In genomic region chr9:132896906-132897305, GRCh38 we compare ENCODE assay signal across 22 cellular contexts. TPM values are rescaled to one million over a fixed set of nuclear protein-coding genes. Genes with fewer than 3 reads are reported as not detected.
DNase-seq lines count a peak whose midpoint lies in the region; ATAC-seq, FAIRE-seq and TF ChIP-seq lines count a peak whose summit lies in the region.
"Had no signal": no experiment of that assay in that cellular context is flagged by ENCODE, and none has a peak within 500 bp of the region (broad histone marks: within the 10 kb centered on the region; RNA-seq: fewer than 3 reads in every experiment).

No MANE protein-coding gene starts in this region.

- ATAC-seq in K562: no peak
- ATAC-seq in HG03039 (IDR thresholded peaks at IDR 0.05; ENCODE audit: unreplicated experiment): no peak
- ATAC-seq: gastroesophageal sphincter, GM12878 had no signal

- intact Hi-C loops in K562 (cut with micrococcal nuclease): no loop called here
- intact Hi-C loops in head of caudate nucleus (cut with DNase I): no loop called here

- no peaks in the 10 kb centered on the region for H3K79me2 ChIP-seq in K562 (ENCODE audit: control insufficient read depth, insufficient read depth, low read length)

- no peak overlapping the region for H3K4me3 ChIP-seq in K562
- H3K4me3 ChIP-seq: gastroesophageal sphincter, GM12878, sigmoid colon, thoracic aorta had no signal

- H3K9ac ChIP-seq in K562 (ENCODE audit: insufficient read depth in 1 of 2, low read depth in 2 of 2, low read length in 2 of 2): no peak overlapping the region

- H3K4me1 ChIP-seq in K562 (replicated peaks in 1 of 2; ENCODE audit: control insufficient read depth in 2 of 2, insufficient read depth in 2 of 2, low read length in 2 of 2): peaks cover 0 to 2% of the 10 kb centered on the region in 2 experiments; a peak in 2 of 5 replicates
- H3K4me1 ChIP-seq: gastroesophageal sphincter had no signal

- 67% methylated on average over 6 of the region's 6 CpGs for WGBS in K562 (ENCODE audit: insufficient coverage, low coverage, missing lambda C conversion rate)

- CTCF ChIA-PET in K562 (lab: Yijun Ruan, JAX; ENCODE audit: low intra/inter-chr PET ratio): no interaction called here

- no peak overlapping the region for H2AFZ ChIP-seq in K562 (ENCODE audit: low read depth, low read length)

- in situ Hi-C loops in K562 (cut with MboI): no loop called here

- no peak for TF ChIP-seq EP300 in K562 (IDR thresholded peaks at IDR 0.05; ENCODE audit: low read length)

- no peaks in the 10 kb centered on the region for H3K27me3 ChIP-seq in K562 (ENCODE audit: control insufficient read depth in 2 of 2, insufficient read depth in 2 of 2, low read length in 2 of 2)
- H3K27me3 ChIP-seq: gastroesophageal sphincter, sigmoid colon had no signal

- H3K4me2 ChIP-seq in K562 (ENCODE audit: insufficient read depth, low read length): no peak overlapping the region

- no peak for TF ChIP-seq POLR2A in K562 (conservative IDR thresholded peaks at IDR 0.05)

- no peak for FAIRE-seq in K562 (lab: Jason Lieb, UNC)
- FAIRE-seq: endometrium, GM12878 had no signal

- DNase-seq in COLO829 (ENCODE audit: low spot score) (peak; percentile 99), K562 (ENCODE audit: extremely low read depth in 1 of 4, low spot score in 3 of 4) (no peak), head of caudate nucleus (peak; percentile 36 to 93 (median 79)), occipital lobe (lab: John Stamatoyannopoulos, UW) (peak; percentile 13), amniotic stem cell (lab: John Stamatoyannopoulos, UW) (no peak), retina (no peak)
- no peak for DNase-seq in stimulated activated naive CD4-positive, alpha-beta T cell treated with Interleukin-2 at 50 U/mL for 16 hours (lab: John Stamatoyannopoulos, UW)
- DNase-seq: activated CD4-positive, alpha-beta T cell treated with anti-CD3 and anti-CD28 coated beads, Interleukin-2, amount 50 U/mL, for 4 hours; activated naive CD8-positive, alpha-beta T cell treated with anti-CD3 and anti-CD28 coated beads, Interleukin-2, amount 10 ng/mL, durations not matched to agents 7 days and 5 days; activated T-cell treated with anti-CD3 and anti-CD28 coated beads, Interleukin-2, amount 50 U/mL, for 24 hours; mesendoderm; NCI-H146; nephron progenitor cell; NK-92 treated with Interleukin-12 subunit alpha and Interleukin-12 subunit beta, amount 100 ng/mL, for 24 hours; RPMI8226; sigmoid colon; stimulated activated CD4-positive, alpha-beta T cell treated with anti-CD3 and anti-CD28 coated beads, Interleukin-1b, Interleukin-23, amount 100 ng/mL, for 48 hours had no signal

- no TSS peak for BruUV-seq in K562 (replicated peaks; lab: Mats Ljungman, UMichigan)

- peaks cover 51% of the 10 kb centered on the region; the same call in 2 of the 3 replicates for H3K36me3 ChIP-seq in K562 (ENCODE audit: control insufficient read depth, insufficient read depth, low read length)

- H3K9me3 ChIP-seq in K562 (replicated peaks; ENCODE audit: control insufficient read depth, insufficient read depth, low read depth, low read length): no peaks in the 10 kb centered on the region
- H3K9me3 ChIP-seq: gastroesophageal sphincter, sigmoid colon, thoracic aorta had no signal

- POLR2A ChIA-PET in K562 (lab: Yijun Ruan, JAX): interaction anchor here (0.5 to 1.3 kb wide), 5 partner anchors 18 to 227 kb away, joined by 3 to 6 read pairs (median 3); partner anchors contain the start of genes DDX31 and GTF3C4

- no peaks in the 10 kb centered on the region for H3K9me1 ChIP-seq in K562 (ENCODE audit: control insufficient read depth, insufficient read depth, low read length)

- H3K27ac ChIP-seq in K562 (ENCODE audit: extremely low read depth, low read depth, low read length): no peak overlapping the region
- H3K27ac ChIP-seq: gastroesophageal sphincter, sigmoid colon, thoracic aorta had no signal

- 0 out of 2 replicates have a peak, but pooled peaks cover 7% of the 10 kb centered on the region for H4K20me1 ChIP-seq in K562 (replicated peaks; ENCODE audit: control insufficient read depth, insufficient read depth, low read length)

- TF ChIP-seq CTCF in K562 (IDR thresholded peaks at IDR 0.05 in 2 of 3, conservative IDR thresholded peaks at IDR 0.05 in 1 of 3; ENCODE audit: insufficient read depth in 2 of 3, low read depth in 1 of 3, low read length in 3 of 3): no peak

- no peak for TF ChIP-seq RAD21 in K562 (CRISPR knock-in tag; conservative IDR thresholded peaks at IDR 0.05 in 1 of 2, IDR thresholded peaks at IDR 0.05 in 1 of 2)

TF ChIP-seq in K562, 482 proteins besides CTCF, POLR2A, EP300 and RAD21:
- TF ChIP-seq TAF7 (tag; IDR thresholded peaks at IDR 0.05) (no peak), YY1 (IDR thresholded peaks at IDR 0.05; ENCODE audit: borderline replicate concordance in 1 of 3, control insufficient read depth in 1 of 3, extremely low read depth in 1 of 3, insufficient read depth in 3 of 3, insufficient read length in 1 of 3, insufficient replicate concordance in 2 of 3, low read depth in 1 of 3, low read length in 2 of 3) (no peak), MCM7 (IDR thresholded peaks at IDR 0.05) (no peak), ZNF316 (IDR thresholded peaks at IDR 0.05) (0 out of 2 replicates have a peak, but pooled peaks have one; percentile 4), ZNF274 (IDR thresholded peaks at IDR 0.05; ENCODE audit: borderline replicate concordance, low read depth, low read length) (no peak), ARHGAP35 (IDR thresholded peaks at IDR 0.05; ENCODE audit: partially characterized antibody) (no peak), GABPB2 (CRISPR knock-in tag; conservative IDR thresholded peaks at IDR 0.05) (no peak)

RNA-seq across cellular contexts. Expression of gene SPACA9, which starts 18.2 kb away (rescaled TPM):
- 0.33 and 0.46 TPM in 2 replicates for total RNA-seq in K562 (2011; cell fraction: chromatin; rRNA removed; ENCODE audit: low replicate concordance)
- 0.17 and 0.26 TPM in 2 replicates for total RNA-seq in K562 (2011; cell fraction: nucleolus; rRNA removed)
- total RNA-seq in K562 (2011; cell fraction: nucleoplasm; rRNA removed): 0.37 and 0.69 TPM in 2 replicates
- total RNA-seq in K562 (2014; rRNA removed) (0.36 and 0.41 TPM in 2 replicates), K562 (2014; rRNA removed; fragmentation: Illumina TruSeq; extraction: Trizol) (0.33 and 0.54 TPM in 2 replicates), K562 (2015; rRNA removed; fragmentation: Illumina TruSeq; extraction: Trizol) (0.22 and 0.30 TPM in 2 replicates), K562 (2021) (0.38 and 0.40 TPM in 2 replicates), occipital lobe (2.8 TPM)
- polyA plus RNA-seq in K562 (2011; rRNA removed) (0.45 and 0.61 TPM in 2 replicates), K562 (2014; fragmentation: Illumina TruSeq; extraction: Trizol) (0.51 and 0.75 TPM in 2 replicates), K562 (2014; fragmentation: Nextera tagmentation; extraction: Ambion mirVana) (under 1 TPM; 0.06 to 0.17 TPM), K562 (2014; rRNA removed) (0.41 and 0.71 TPM in 2 replicates)
- polyA plus RNA-seq in K562 (2011; cell fraction: cytosol; rRNA removed): 0.53 and 0.70 TPM in 2 replicates
- polyA plus RNA-seq in K562 (2011; cell fraction: nucleus; rRNA removed): 0.38 and 0.73 TPM in 2 replicates
- polyA plus RNA-seq in K562 (2012): 0.48 and 1.8 TPM in 2 replicates
- 0.15 and 0.25 TPM in 2 replicates for polyA minus RNA-seq in K562 (2011; rRNA and poly(A)+ RNA removed)
- 0.57 TPM in 1 of 2 replicates, not detected in the other for polyA minus RNA-seq in K562 (2011; cell fraction: cytosol; rRNA and poly(A)+ RNA removed)
- 0.13 and 0.22 TPM in 2 replicates for polyA minus RNA-seq in K562 (2011; cell fraction: nucleus; rRNA and poly(A)+ RNA removed)

RNA-seq across cellular contexts. Expression of gene AK8, which starts 18.8 kb away (rescaled TPM):
- total RNA-seq in K562 (2011; cell fraction: chromatin; rRNA removed; ENCODE audit: low replicate concordance): not detected in 2 replicates
- total RNA-seq in K562 (2011; cell fraction: nucleolus; rRNA removed): not detected in 2 replicates
- total RNA-seq in K562 (2011; cell fraction: nucleoplasm; rRNA removed): 0.22 TPM in 1 of 2 replicates, not detected in the other
- not detected in 2 replicates for total RNA-seq in K562 (2014; rRNA removed)
- total RNA-seq in K562 (2014; rRNA removed; fragmentation: Illumina TruSeq; extraction: Trizol): not detected in 2 replicates
- not detected in 2 replicates for total RNA-seq in K562 (2015; rRNA removed; fragmentation: Illumina TruSeq; extraction: Trizol)
- total RNA-seq in K562 (2021): not detected in 2 replicates
- 0.03 TPM in 1 of 2 replicates, not detected in the other for polyA plus RNA-seq in K562 (2011; rRNA removed)
- polyA plus RNA-seq in K562 (2011; cell fraction: cytosol; rRNA removed): not detected in 2 replicates
- polyA plus RNA-seq in K562 (2011; cell fraction: nucleus; rRNA removed): 0.06 and 0.09 TPM in 2 replicates
- polyA plus RNA-seq in K562 (2012): 0.05 and 0.36 TPM in 2 replicates
- polyA plus RNA-seq in K562 (2014; fragmentation: Illumina TruSeq; extraction: Trizol): not detected in 2 replicates
- under 1 TPM; 0.06 to 0.37 TPM for polyA plus RNA-seq in K562 (2014; fragmentation: Nextera tagmentation; extraction: Ambion mirVana)
- polyA plus RNA-seq in K562 (2014; rRNA removed): not detected in 2 replicates
- 0.09 TPM in 1 of 2 replicates, not detected in the other for polyA minus RNA-seq in K562 (2011; rRNA and poly(A)+ RNA removed)
- polyA minus RNA-seq in K562 (2011; cell fraction: cytosol; rRNA and poly(A)+ RNA removed): not detected in 2 replicates
- 0.22 and 0.27 TPM in 2 replicates for polyA minus RNA-seq in K562 (2011; cell fraction: nucleus; rRNA and poly(A)+ RNA removed)
- total RNA-seq in occipital lobe: 1.1 TPM
- total RNA-seq: GM12878 had no signal

RNA-seq across cellular contexts. Expression of gene TSC1, which starts 47.5 kb away (rescaled TPM):
- total RNA-seq in K562 (2011; cell fraction: chromatin; rRNA removed; ENCODE audit: low replicate concordance): 176 and 239 TPM in 2 replicates
- total RNA-seq in K562 (2011; cell fraction: nucleolus; rRNA removed): 81.0 and 95.1 TPM in 2 replicates
- 122 and 132 TPM in 2 replicates for total RNA-seq in K562 (2011; cell fraction: nucleoplasm; rRNA removed)
- total RNA-seq in K562 (2014; rRNA removed) (6.9 and 12.8 TPM in 2 replicates), K562 (2014; rRNA removed; fragmentation: Illumina TruSeq; extraction: Trizol) (17.6 and 18.6 TPM in 2 replicates), K562 (2015; rRNA removed; fragmentation: Illumina TruSeq; extraction: Trizol) (19.8 and 20.5 TPM in 2 replicates), K562 (2021) (21.1 and 22.8 TPM in 2 replicates), occipital lobe (48.5 TPM)
- polyA plus RNA-seq in K562 (2011; rRNA removed) (37.6 and 40.1 TPM in 2 replicates), K562 (2014; fragmentation: Illumina TruSeq; extraction: Trizol) (16.9 and 19.4 TPM in 2 replicates), K562 (2014; fragmentation: Nextera tagmentation; extraction: Ambion mirVana) (10 to 100 TPM in 1 of 2 experiments, 1 to 10 TPM in 1; 8.0 to 10.6 TPM), K562 (2014; rRNA removed) (9.7 and 11.5 TPM in 2 replicates)
- 21.4 and 26.3 TPM in 2 replicates for polyA plus RNA-seq in K562 (2011; cell fraction: cytosol; rRNA removed)
- polyA plus RNA-seq in K562 (2011; cell fraction: nucleus; rRNA removed): 149 and 159 TPM in 2 replicates
- polyA plus RNA-seq in K562 (2012): 15.2 and 16.8 TPM in 2 replicates
- polyA minus RNA-seq in K562 (2011; rRNA and poly(A)+ RNA removed): 75.4 and 94.9 TPM in 2 replicates
- polyA minus RNA-seq in K562 (2011; cell fraction: cytosol; rRNA and poly(A)+ RNA removed): 14.1 and 20.7 TPM in 2 replicates
- 59.4 and 126 TPM in 2 replicates for polyA minus RNA-seq in K562 (2011; cell fraction: nucleus; rRNA and poly(A)+ RNA removed)

Comparison
In these comparisons a context has a peak if more than half of its experiments do, and no peak if none do; other contexts are left out.
1. DNase-seq: peak in COLO829 (single experiment), head of caudate nucleus (42 of 42) and occipital lobe (single experiment); none in K562 (0 of 4), amniotic stem cell (single experiment), retina (single experiment) and stimulated activated naive CD4-positive, alpha-beta T cell treated with Interleukin-2 at 50 U/mL for 16 hours (single experiment).